8 cellular contexts compared by ENCODE assay signal in genomic region chr2:182186132-182186735, GRCh38.
DNase-seq lines count a peak whose midpoint lies in the region; ATAC-seq and TF ChIP-seq lines count a peak whose summit lies in the region.

No MANE protein-coding gene starts in this region.

- H3K4me3 ChIP-seq in body of pancreas (no peak overlapping the region), uterus (no peak overlapping the region)

- no peak for TF ChIP-seq POLR2A in body of pancreas (IDR thresholded peaks at IDR 0.05)
- no peak for TF ChIP-seq POLR2A in uterus (IDR thresholded peaks at IDR 0.05)

- ATAC-seq in HG02973 (IDR thresholded peaks at IDR 0.05; ENCODE audit: unreplicated experiment) (peak; percentile 73), body of pancreas (peak; percentile 50)

- no peaks in the 10 kb centered on the region for H3K9me3 ChIP-seq in body of pancreas
- no peaks in the 10 kb centered on the region for H3K9me3 ChIP-seq in uterus

- WGBS in body of pancreas, 2 donors: 23 to 25% methylated on average over 4 of the region's 4 CpGs

- H3K36me3 ChIP-seq in body of pancreas (replicated peaks in 1 of 2; ENCODE audit: insufficient read depth in 1 of 2, low read depth in 2 of 2) (no peaks in the 10 kb centered on the region), uterus (no peaks in the 10 kb centered on the region)

- H3K27me3 ChIP-seq in body of pancreas: no peaks in the 10 kb centered on the region
- H3K27me3 ChIP-seq in uterus: no peaks in the 10 kb centered on the region

- H3K27ac ChIP-seq in body of pancreas: no peak overlapping the region
- H3K27ac ChIP-seq in uterus: no peak overlapping the region

- H3K4me1 ChIP-seq in body of pancreas (no peaks in the 10 kb centered on the region), uterus (no peaks in the 10 kb centered on the region)

- DNase-seq in NCI-H2081 (lab: John Stamatoyannopoulos, UW): peak; percentile 28 to 53
- no peak for DNase-seq in NCI-H2081 treated with DMSO at 0.1 percent for 48 hours (lab: John Stamatoyannopoulos, UW)
- DNase-seq in NCI-H226: peak; percentile 9
- DNase-seq in body of pancreas: no peak
- DNase-seq in kidney glomerular epithelial cell (lab: John Stamatoyannopoulos, UW): peak; percentile 62
- DNase-seq in uterus: no peak
- DNase-seq in HPDE6-E6E7 (ENCODE audit: extremely low spot score): no peak

- peak; percentile 54 to 96 (median 83) for TF ChIP-seq CTCF in body of pancreas (IDR thresholded peaks at IDR 0.05)
- TF ChIP-seq CTCF in uterus (IDR thresholded peaks at IDR 0.05): peak; percentile 70 to 80 (median 74)

- intact Hi-C loops in body of pancreas (cut with DNase I): no loop called here
- intact Hi-C loops in uterus (cut with DNase I; ENCODE audit: low total_unique reads): loop anchor here (5.0 kb wide), 1 partner anchor 466 kb away; no protein-coding TSS in a partner anchor

Comparison
In these comparisons a context has a peak if more than half of its experiments do, and no peak if none do; other contexts are left out.
1. DNase-seq: peak in NCI-H2081 (2 of 2), NCI-H226 (single experiment) and kidney glomerular epithelial cell (single experiment); none in NCI-H2081 treated with DMSO at 0.1 percent for 48 hours (single experiment), body of pancreas (0 of 4), uterus (0 of 2) and HPDE6-E6E7 (single experiment).